In the genomic region with DNA sequence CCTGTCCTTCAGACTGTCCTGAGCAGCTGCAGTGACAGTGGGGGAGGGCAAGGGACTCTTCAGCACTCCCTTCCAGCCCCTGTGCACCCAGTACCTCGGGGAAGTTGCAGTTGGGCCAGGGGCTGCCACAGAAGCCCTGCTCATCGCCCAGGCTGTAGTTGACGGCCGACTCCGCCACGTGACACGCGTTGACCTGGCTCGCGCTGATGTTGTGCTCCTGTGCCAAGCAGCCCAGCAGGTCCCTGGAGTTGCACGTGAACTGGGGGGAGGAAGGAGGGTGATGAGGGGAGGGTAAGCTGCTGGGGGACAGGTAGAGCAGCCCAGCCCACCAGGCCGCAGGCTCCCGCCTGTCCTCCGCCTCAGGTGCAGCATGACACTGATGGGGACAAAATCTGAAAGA, we compare ENCODE assay signal across 26 cellular contexts.
"Had no signal": no experiment of that assay in that cellular context is flagged by ENCODE, and none has a peak within 500 bp of the region (broad histone marks: within the 10 kb centered on the region; RNA-seq: fewer than 3 reads in every experiment).

No MANE protein-coding gene starts in this region.

- H3K27me3 ChIP-seq: gastrocnemius medialis, vagina had no signal

- H3K27ac ChIP-seq: coronary artery, gastrocnemius medialis, neutrophil, skin epidermis, thoracic aorta, vagina had no signal

- H3K9me3 ChIP-seq: gastrocnemius medialis, mucosa of descending colon, neutrophil, thoracic aorta, vagina had no signal

- ATAC-seq: activated CD8-positive, alpha-beta T cell treated with anti-CD3 and anti-CD28 coated beads for 36 hours; activated T-cell treated with anti-CD3 and anti-CD28 coated beads, Interleukin-2, amount 50 U/mL, for 4 hours; activated T-helper 17 cell treated with anti-CD3 and anti-CD28 coated beads, Interleukin-2, amount 50 U/mL, for 72 hours; effector memory CD8-positive, alpha-beta T cell; gastrocnemius medialis; left lobe of liver; mucosa of descending colon; sciatic nerve; stimulated activated effector memory CD8-positive, alpha-beta T cell treated with anti-CD3 and anti-CD28 coated beads, Interleukin-12 subunit alpha, Interleukin-12 subunit beta, amount 100 ng/mL, for 72 hours; T-helper 17 cell had no signal

- H3K36me3 ChIP-seq: gastrocnemius medialis, neutrophil had no signal

- H3K4me3 ChIP-seq: coronary artery, gastrocnemius medialis, mucosa of descending colon, skin epidermis, thoracic aorta, vagina had no signal

- H3K4me1 ChIP-seq: gastrocnemius medialis, vagina had no signal

- DNase-seq: activated B cell treated with CpG ODN at 0.5 μM for 24 hours; activated CD4-positive, alpha-beta T cell treated with anti-CD3 and anti-CD28 coated beads, Interleukin-2, amount 50 U/mL, for 1 hour; activated CD8-positive, alpha-beta T cell treated with anti-CD3 and anti-CD28 coated beads for 36 hours; activated gamma-delta T cell treated with Interleukin-2 at 50 U/mL for 16 hours; activated naive CD4-positive, alpha-beta T cell treated with anti-CD3 and anti-CD28 coated beads, Interleukin-2, amount 50 U/mL, for 16 hours; activated T-cell treated with anti-CD3 and anti-CD28 coated beads, Interleukin-2, amount 50 U/mL, for 4 hours; cerebellar nuclear complex; effector memory CD8-positive, alpha-beta T cell; erythroblast; gastrocnemius medialis; hypothalamus; immature natural killer cell; stimulated activated CD4-positive, alpha-beta T cell treated with anti-CD3 and anti-CD28 coated beads, Interleukin-4, amount 100 ng/mL, for 24 hours; T-helper 17 cell; T1000; trophoblast cell had no signal
